Comparison of ENCODE assay signal across 15 cellular contexts in genomic region chr14:32510815-32511214, GRCh38.
DNase-seq lines count a peak whose midpoint lies in the region; ATAC-seq and TF ChIP-seq lines count a peak whose summit lies in the region.
"Had no signal": no experiment of that assay in that cellular context is flagged by ENCODE, and none has a peak within 500 bp of the region (broad histone marks: within the 10 kb centered on the region; RNA-seq: fewer than 3 reads in every experiment).

No MANE protein-coding gene starts in this region.

- peak overlapping the region in 1 of 2 experiments; percentile 34 for H3K18ac ChIP-seq in mesenchymal stem cell (ENCODE audit: low read depth in 1 of 2, low read length in 2 of 2)

- POLR2A ChIA-PET in CD4-positive, alpha-beta memory T cell (lab: Charles Lee; ENCODE audit: partially characterized antibody) = no interaction called here

- 67% methylated on average over 1 of the region's 3 CpGs for WGBS in mesenchymal stem cell

- CTCF ChIA-PET in CD4-positive, alpha-beta memory T cell (lab: Charles Lee; ENCODE audit: partially characterized antibody) = no interaction called here

- no peak overlapping the region for H3K23ac ChIP-seq in mesenchymal stem cell (ENCODE audit: low read length in 2 of 2)

- H3K27me3 ChIP-seq in mesenchymal stem cell (ENCODE audit: control insufficient read depth in 1 of 2, insufficient read depth in 1 of 2, low read length in 2 of 2) = no peaks in the 10 kb centered on the region
- H3K27me3 ChIP-seq in CD4-positive, alpha-beta memory T cell (ENCODE audit: insufficient read depth, low read length) = no peaks in the 10 kb centered on the region
- H3K27me3 ChIP-seq: BLaER1, neutrophil had no signal

- H4K8ac ChIP-seq in mesenchymal stem cell (ENCODE audit: low read length) = no peak overlapping the region

- no peak for TF ChIP-seq CTCF in chondrocyte (IDR thresholded peaks at IDR 0.05)

- no peaks in the 10 kb centered on the region for H3K79me1 ChIP-seq in mesenchymal stem cell (replicated peaks; ENCODE audit: low read length, poor library complexity, severe bottlenecking)

- H3K27ac Mint-ChIP-seq in chondrocyte (ENCODE audit: unreplicated experiment) = peak overlapping the region; percentile 89
- no peak overlapping the region for H3K27ac Mint-ChIP-seq in CD4-positive, alpha-beta memory T cell

- peak overlapping the region; percentile 61 for H3K27ac ChIP-seq in mesenchymal stem cell (ENCODE audit: low read length, poor library complexity, severe bottlenecking)
- peak overlapping the region; percentile 100 for H3K27ac ChIP-seq in substantia nigra (ENCODE audit: low read depth, low read length, poor library complexity, severe bottlenecking)
- no peak overlapping the region for H3K27ac ChIP-seq in CD4-positive, alpha-beta memory T cell (ENCODE audit: low read depth, low read length)
- H3K27ac ChIP-seq: BLaER1, neutrophil had no signal

- H2BK12ac ChIP-seq in mesenchymal stem cell (ENCODE audit: low read length in 2 of 2) = peak overlapping the region; percentile 21 to 42

- DNase-seq in SK-MEL-5 (ENCODE audit: low read depth, low spot score) (peak; percentile 26), chondrocyte (ENCODE audit: low spot score) (no peak), mesenchymal stem cell (no peak), substantia nigra (lab: John Stamatoyannopoulos, UW) (no peak), cerebellar cortex (ENCODE audit: low spot score) (no peak)
- no peak for DNase-seq in CD4-positive, alpha-beta memory T cell
- DNase-seq: activated CD4-positive, alpha-beta T cell treated with anti-CD3 and anti-CD28 coated beads for 48 hours; activated naive CD4-positive, alpha-beta T cell; DMS53 had no signal

- no peak overlapping the region for H2BK5ac ChIP-seq in mesenchymal stem cell (ENCODE audit: low read depth, low read length, poor library complexity, severe bottlenecking)

- no peaks in the 10 kb centered on the region for H3K27me3 Mint-ChIP-seq in chondrocyte (ENCODE audit: low read depth)
- H3K27me3 Mint-ChIP-seq in CD4-positive, alpha-beta memory T cell = peaks cover 0 to 3% of the 10 kb centered on the region in 2 donors
- H3K27me3 Mint-ChIP-seq: type B pancreatic cell had no signal

- no peak overlapping the region for H2BK15ac ChIP-seq in mesenchymal stem cell (ENCODE audit: low read depth, poor library complexity, severe bottlenecking)

- H3K4ac ChIP-seq in mesenchymal stem cell (ENCODE audit: low read depth in 1 of 2, low read length in 2 of 2) = no peak overlapping the region

- intact Hi-C loops in CD4-positive, alpha-beta memory T cell (cut with micrococcal nuclease) = no loop called here

- in situ Hi-C loops in SK-MEL-5 (cut with HindIII; ENCODE audit: low pct_unique_long_range_greater_than_20kb, low sequenced_read_pairs) = no loop called here

- H3K4me2 ChIP-seq in mesenchymal stem cell (ENCODE audit: low read length, poor library complexity, severe bottlenecking) = no peak overlapping the region
- H3K4me2 ChIP-seq: BLaER1 had no signal

- H3K4me3 Mint-ChIP-seq in chondrocyte (ENCODE audit: unreplicated experiment) = no peak overlapping the region
- no peak overlapping the region for H3K4me3 Mint-ChIP-seq in CD4-positive, alpha-beta memory T cell
- H3K4me3 Mint-ChIP-seq: type B pancreatic cell had no signal

- no peak overlapping the region for H3K14ac ChIP-seq in mesenchymal stem cell (ENCODE audit: low read length in 2 of 2)

- H2AK5ac ChIP-seq in mesenchymal stem cell (ENCODE audit: low read length, severe bottlenecking) = no peak overlapping the region

- H3K9me3 ChIP-seq in mesenchymal stem cell (ENCODE audit: control insufficient read depth, low read length) = no peaks in the 10 kb centered on the region
- H3K9me3 ChIP-seq in CD4-positive, alpha-beta memory T cell (ENCODE audit: control insufficient read depth in 1 of 2, low read length in 2 of 2) = no peaks in the 10 kb centered on the region
- H3K9me3 ChIP-seq: BLaER1, neutrophil had no signal

- H3K4me3 ChIP-seq in mesenchymal stem cell (ENCODE audit: insufficient read depth in 1 of 2, low read depth in 1 of 2, low read length in 2 of 2) = no peak overlapping the region
- no peak overlapping the region for H3K4me3 ChIP-seq in CD4-positive, alpha-beta memory T cell (ENCODE audit: low read length in 2 of 2)
- H3K4me3 ChIP-seq: BLaER1, skin epidermis had no signal

- H4K91ac ChIP-seq in mesenchymal stem cell (ENCODE audit: low read length) = no peak overlapping the region

- no peaks in the 10 kb centered on the region for H3K36me3 ChIP-seq in mesenchymal stem cell (ENCODE audit: control insufficient read depth in 1 of 2, insufficient read depth in 2 of 2, low read depth in 1 of 2, low read length in 2 of 2)
- H3K36me3 ChIP-seq in CD4-positive, alpha-beta memory T cell (ENCODE audit: insufficient read depth, low read length) = no peaks in the 10 kb centered on the region
- H3K36me3 ChIP-seq: BLaER1, neutrophil had no signal

- H3K4me1 ChIP-seq in mesenchymal stem cell (ENCODE audit: control insufficient read depth, insufficient read depth, low read depth, low read length) = peaks cover 3% of the 10 kb centered on the region
- no peaks in the 10 kb centered on the region for H3K4me1 ChIP-seq in CD4-positive, alpha-beta memory T cell (ENCODE audit: insufficient read depth, low read length)
- H3K4me1 ChIP-seq: BLaER1 had no signal

- no peak overlapping the region for H2BK120ac ChIP-seq in mesenchymal stem cell (ENCODE audit: low read depth, low read length)

- ATAC-seq in HG03097 (IDR thresholded peaks at IDR 0.05; ENCODE audit: low FRiP score, unreplicated experiment) (no peak), HG03565 (IDR thresholded peaks at IDR 0.05; ENCODE audit: unreplicated experiment) (no peak)

- H3K36me3 Mint-ChIP-seq in chondrocyte (ENCODE audit: low read depth) = no peaks in the 10 kb centered on the region
- no peaks in the 10 kb centered on the region for H3K36me3 Mint-ChIP-seq in CD4-positive, alpha-beta memory T cell
- H3K36me3 Mint-ChIP-seq: type B pancreatic cell had no signal

- H3K9ac ChIP-seq in mesenchymal stem cell (ENCODE audit: low read length) = no peak overlapping the region
- H3K9ac ChIP-seq: BLaER1 had no signal

- no peaks in the 10 kb centered on the region for H3K9me3 Mint-ChIP-seq in chondrocyte (ENCODE audit: low read depth)
- H3K9me3 Mint-ChIP-seq in CD4-positive, alpha-beta memory T cell = peaks cover 0 to 4% (median 0%) of the 10 kb centered on the region in 8 donors

- no peak overlapping the region for H2AFZ ChIP-seq in mesenchymal stem cell (ENCODE audit: low read depth, low read length)

- H3K4me1 Mint-ChIP-seq in chondrocyte (ENCODE audit: low read depth) = peaks cover 56% of the 10 kb centered on the region
- no peaks in the 10 kb centered on the region for H3K4me1 Mint-ChIP-seq in CD4-positive, alpha-beta memory T cell
